8 cellular contexts compared by ENCODE assay signal in genomic region chr7:30322656-30323355, GRCh38. TPM values are rescaled to one million over a fixed set of nuclear protein-coding genes. Genes with fewer than 3 reads are reported as not detected.
A peak's percentile ranks its signal among the peaks of the same experiment; 100 is the strongest.
DNase-seq lines count a peak whose midpoint lies in the region; ATAC-seq and TF ChIP-seq lines count a peak whose summit lies in the region.

No MANE protein-coding gene starts in this region.

- peaks cover 15% of the 10 kb centered on the region for H3K36me3 Mint-ChIP-seq in activated T-cell treated with anti-CD3 and anti-CD28 coated beads, Interleukin-2, amount 50 U/mL, for 4 hours (ENCODE audit: insufficient read depth)
- H3K36me3 Mint-ChIP-seq in activated CD8-positive, alpha-beta T cell treated with anti-CD3 and anti-CD28 coated beads for 36 hours (ENCODE audit: low read depth) = peaks cover 17% of the 10 kb centered on the region

- POLR2A ChIA-PET in activated CD8-positive, alpha-beta T cell treated with anti-CD3 and anti-CD28 coated beads for 36 hours (lab: Charles Lee) = interaction anchor here (0.6 to 2.5 kb wide), 10 partner anchors 8 to 155 kb away, joined by 4 to 12 read pairs (median 6); no protein-coding TSS in a partner anchor

- CTCF ChIA-PET in activated CD8-positive, alpha-beta T cell treated with anti-CD3 and anti-CD28 coated beads for 36 hours (lab: Charles Lee) = interaction anchor here (0.6 to 2.3 kb wide), 13 partner anchors 8 to 123 kb away, joined by 3 to 18 read pairs (median 4); no protein-coding TSS in a partner anchor

- WGBS in psoas muscle, 3 donors = 63 to 85% (median 64%) methylated on average over 2 of the region's 2 CpGs

- H3K27me3 Mint-ChIP-seq in activated T-cell treated with anti-CD3 and anti-CD28 coated beads, Interleukin-2, amount 50 U/mL, for 4 hours (ENCODE audit: low read depth) = no peaks in the 10 kb centered on the region
- H3K27me3 Mint-ChIP-seq in activated CD8-positive, alpha-beta T cell treated with anti-CD3 and anti-CD28 coated beads for 36 hours = no peaks in the 10 kb centered on the region

- H3K9me3 ChIP-seq in psoas muscle = no peaks in the 10 kb centered on the region

- no peaks in the 10 kb centered on the region for H3K9me3 Mint-ChIP-seq in activated T-cell treated with anti-CD3 and anti-CD28 coated beads, Interleukin-2, amount 50 U/mL, for 4 hours
- no peaks in the 10 kb centered on the region for H3K9me3 Mint-ChIP-seq in activated CD8-positive, alpha-beta T cell treated with anti-CD3 and anti-CD28 coated beads for 36 hours

- H3K36me3 ChIP-seq in psoas muscle (ENCODE audit: insufficient read depth in 1 of 2, low read depth in 1 of 2) = peaks cover 2 to 12% of the 10 kb centered on the region in 2 donors

- peaks cover 33% of the 10 kb centered on the region for H3K4me1 ChIP-seq in psoas muscle

- peaks cover 71% of the 10 kb centered on the region for H3K4me1 Mint-ChIP-seq in activated T-cell treated with anti-CD3 and anti-CD28 coated beads, Interleukin-2, amount 50 U/mL, for 4 hours (ENCODE audit: low read depth)
- H3K4me1 Mint-ChIP-seq in activated CD8-positive, alpha-beta T cell treated with anti-CD3 and anti-CD28 coated beads for 36 hours (ENCODE audit: low read depth) = peaks cover 59% of the 10 kb centered on the region

- peak; percentile 87 to 89 for ATAC-seq in activated T-cell treated with anti-CD3 and anti-CD28 coated beads, Interleukin-2, amount 50 U/mL, for 4 hours
- peak; percentile 41 for ATAC-seq in HG03064 (IDR thresholded peaks at IDR 0.05; ENCODE audit: low read depth, unreplicated experiment)
- peak; percentile 74 for ATAC-seq in activated CD8-positive, alpha-beta T cell treated with anti-CD3 and anti-CD28 coated beads for 36 hours
- peak in 3 of 4 donors; percentile 23 to 45 (median 41) for ATAC-seq in psoas muscle

- peak overlapping the region; percentile 12 for H3K27ac ChIP-seq in psoas muscle

- no peak for DNase-seq in activated T-cell treated with anti-CD3 and anti-CD28 coated beads, Interleukin-2, amount 50 U/mL, for 4 hours
- no peak for DNase-seq in activated T-cell treated with anti-CD3 and anti-CD28 coated beads, Interleukin-2, amount 50 U/mL, for 48 hours
- peak; percentile 13 for DNase-seq in activated CD8-positive, alpha-beta T cell treated with anti-CD3 and anti-CD28 coated beads for 36 hours
- DNase-seq in psoas muscle (no peak), G401 (ENCODE audit: low spot score) (no peak), NOMO-1 treated with DMSO at 0.1 percent for 48 hours (lab: John Stamatoyannopoulos, UW; ENCODE audit: unreplicated experiment) (no peak), ureter (ENCODE audit: low spot score) (no peak)

- in situ Hi-C loops in G401 (cut with HindIII; ENCODE audit: low sequenced_read_pairs) = no loop called here

- no peak overlapping the region for H3K4me3 ChIP-seq in psoas muscle

- H3K27ac Mint-ChIP-seq in activated CD8-positive, alpha-beta T cell treated with anti-CD3 and anti-CD28 coated beads for 36 hours = peak overlapping the region; percentile 96

- TF ChIP-seq CTCF in activated CD8-positive, alpha-beta T cell treated with anti-CD3 and anti-CD28 coated beads for 36 hours (IDR thresholded peaks at IDR 0.05) = no peak
- TF ChIP-seq CTCF in psoas muscle (IDR thresholded peaks at IDR 0.05) = no peak

- H3K4me3 Mint-ChIP-seq in activated T-cell treated with anti-CD3 and anti-CD28 coated beads, Interleukin-2, amount 50 U/mL, for 4 hours = peak overlapping the region; percentile 77
- peak overlapping the region; percentile 72 for H3K4me3 Mint-ChIP-seq in activated CD8-positive, alpha-beta T cell treated with anti-CD3 and anti-CD28 coated beads for 36 hours

- no peaks in the 10 kb centered on the region for H3K27me3 ChIP-seq in psoas muscle (ENCODE audit: insufficient read depth in 3 of 3, low read length in 2 of 3)

- intact Hi-C loops in activated CD8-positive, alpha-beta T cell treated with anti-CD3 and anti-CD28 coated beads for 36 hours (cut with micrococcal nuclease) = loop anchor here (5.0 kb wide), 1 partner anchor 41 kb away; the partner anchor contains the start of gene ZNRF2
- intact Hi-C loops in psoas muscle (cut with DNase I) = no loop called here

RNA-seq across cellular contexts. Expression of gene ZNRF2, which starts 38.4 kb away (rescaled TPM):
- 1 to 10 TPM; 8.0 to 9.4 (median 8.3) TPM for total RNA-seq in activated T-cell treated with anti-CD3 and anti-CD28 coated beads, Interleukin-2, amount 50 U/mL, for 4 hours
- 1 to 10 TPM; 8.9 to 9.7 TPM for total RNA-seq in activated CD8-positive, alpha-beta T cell treated with anti-CD3 and anti-CD28 coated beads for 36 hours
- total RNA-seq in psoas muscle = 10 to 100 TPM; 10.2 to 21.5 (median 12.7) TPM
- polyA plus RNA-seq in psoas muscle = 1 to 10 TPM; 3.9 to 9.4 (median 4.2) TPM
- 3.4 and 5.2 TPM in 2 replicates for total RNA-seq in G401 (2014; rRNA removed; shearing (Covaris generic))
- 23.6 TPM for total RNA-seq in ureter
